16 cellular contexts compared by ENCODE assay signal in genomic region chr1:204146309-204146708, GRCh38. TPM values are rescaled to one million over a fixed set of nuclear protein-coding genes. Genes with fewer than 3 reads are reported as not detected.
A peak's percentile ranks its signal among the peaks of the same experiment; 100 is the strongest.
DNase-seq lines count a peak whose midpoint lies in the region; ATAC-seq and TF ChIP-seq lines count a peak whose summit lies in the region.
"Had no signal": no experiment of that assay in that cellular context is flagged by ENCODE, and none has a peak within 500 bp of the region (broad histone marks: within the 10 kb centered on the region; RNA-seq: fewer than 3 reads in every experiment).

No MANE protein-coding gene starts in this region.

- CTCF ChIA-PET in WTC11 (lab: Charles Lee): interaction anchor here (1.1 kb wide), 1 partner anchor 17 kb away, joined by 3 read pairs; no protein-coding TSS in a partner anchor
- CTCF ChIA-PET in PC-9 (lab: Charles Lee): no interaction called here

- BruUV-seq in PC-9 (replicated peaks; lab: Mats Ljungman, UMichigan): no TSS peak

- H3K4me1 Mint-ChIP-seq in WTC11: peaks cover 48% of the 10 kb centered on the region

- POLR2A ChIA-PET in WTC11 (lab: Charles Lee) (interaction anchor here (0.5 kb wide), 1 partner anchor 322 kb away, joined by 3 read pairs; no protein-coding TSS in a partner anchor), PC-9 (lab: Charles Lee; ENCODE audit: unreplicated experiment) (no interaction called here)

- H3K9me3 ChIP-seq in right atrium auricular region: no peaks in the 10 kb centered on the region
- no peaks in the 10 kb centered on the region for H3K9me3 ChIP-seq in right lobe of liver
- no peaks in the 10 kb centered on the region for H3K9me3 ChIP-seq in PC-9 (ENCODE audit: insufficient read depth, low read depth)
- H3K9me3 ChIP-seq: HAP-1 had no signal

- H3K27me3 ChIP-seq in right atrium auricular region (no peaks in the 10 kb centered on the region), right lobe of liver (no peaks in the 10 kb centered on the region), PC-9 (ENCODE audit: insufficient read depth, low read depth) (no peaks in the 10 kb centered on the region)

- H3K4me3 ChIP-seq in right atrium auricular region (no peak overlapping the region), right lobe of liver (peak overlapping the region in 2 of 3 donors; percentile 55 to 98), PC-9 (no peak overlapping the region)
- H3K4me3 ChIP-seq: GM12878, HAP-1 had no signal

- intact Hi-C loops in left cardiac atrium (cut with DNase I): no loop called here
- intact Hi-C loops in right lobe of liver (cut with DNase I): no loop called here
- intact Hi-C loops in PC-9 (cut with micrococcal nuclease; ENCODE audit: unreplicated experiment): no loop called here

- H3K36me3 ChIP-seq in right atrium auricular region (no peaks in the 10 kb centered on the region), right lobe of liver (peaks cover 0 to 12% (median 5%) of the 10 kb centered on the region in 4 donors), PC-9 (ENCODE audit: low read depth) (no peaks in the 10 kb centered on the region)
- H3K36me3 ChIP-seq: HAP-1 had no signal

- no peak overlapping the region for H3K4me3 Mint-ChIP-seq in WTC11
- H3K4me3 Mint-ChIP-seq: B cell had no signal

- DNase-seq in left cardiac atrium: peak; percentile 1
- no peak for DNase-seq in right atrium auricular region (ENCODE audit: low spot score)
- no peak for DNase-seq in WTC11 (ENCODE audit: low spot score)
- DNase-seq in right lobe of liver: peak in 1 of 3 donors; percentile 7
- no peak for DNase-seq in stimulated activated CD4-positive, alpha-beta T cell treated with anti-CD3 and anti-CD28 coated beads, Interleukin-12 subunit alpha, Interleukin-12 subunit beta, amount 100 ng/mL, for 4 hours
- no peak for DNase-seq in PC-9
- DNase-seq: C1 segment of cervical spinal cord; CD4-positive, alpha-beta memory T cell; DMS79; GOT3 had no signal

- H4K20me1 ChIP-seq in PC-9 (ENCODE audit: insufficient read depth): no peaks in the 10 kb centered on the region

- WGBS in right lobe of liver (ENCODE audit: insufficient coverage, low coverage, low lambda C conversion rate, missing lambda C conversion rate): 19% methylated on average over 5 of the region's 6 CpGs

- H3K9me3 Mint-ChIP-seq in WTC11: no peaks in the 10 kb centered on the region
- H3K9me3 Mint-ChIP-seq: CD4-positive, alpha-beta memory T cell had no signal

- H3K27ac ChIP-seq in right atrium auricular region: no peak overlapping the region
- H3K27ac ChIP-seq in right lobe of liver: peak overlapping the region in 2 of 3 donors; percentile 70 to 80
- no peak overlapping the region for H3K27ac ChIP-seq in PC-9

- H3K9me2 ChIP-seq in PC-9 (ENCODE audit: insufficient read depth): no peaks in the 10 kb centered on the region

- no peaks in the 10 kb centered on the region for H3K79me2 ChIP-seq in PC-9 (ENCODE audit: low read depth)

- H3F3A ChIP-seq in PC-9 (ENCODE audit: insufficient read depth, low read depth): peaks cover 7% of the 10 kb centered on the region; the same call in 1 of the 2 replicates

- H3K27ac Mint-ChIP-seq in WTC11: peak overlapping the region; percentile 40; the same call in 1 of the 2 replicates
- H3K27ac Mint-ChIP-seq: B cell had no signal

- TF ChIP-seq CTCF in right atrium auricular region (IDR thresholded peaks at IDR 0.05): no peak
- no peak for TF ChIP-seq CTCF in WTC11 (IDR thresholded peaks at IDR 0.05)
- no peak for TF ChIP-seq CTCF in right lobe of liver (IDR thresholded peaks at IDR 0.05)
- no peak for TF ChIP-seq CTCF in PC-9 (conservative IDR thresholded peaks at IDR 0.05)

- TF ChIP-seq POLR2A in right lobe of liver (IDR thresholded peaks at IDR 0.05): no peak

- H2AFZ ChIP-seq in PC-9: no peak overlapping the region

- no peak overlapping the region for H3K4me2 ChIP-seq in PC-9

- ATAC-seq in left cardiac atrium (no peak), WTC11 (no peak), right lobe of liver (no peak), HG02610 (IDR thresholded peaks at IDR 0.05; ENCODE audit: unreplicated experiment) (no peak)
- ATAC-seq: GM12878 had no signal

- peaks cover 0 to 15% of the 10 kb centered on the region in 2 donors for H3K4me1 ChIP-seq in right atrium auricular region
- H3K4me1 ChIP-seq in right lobe of liver: peaks cover 0 to 60% (median 21%) of the 10 kb centered on the region in 4 donors
- H3K4me1 ChIP-seq in PC-9 (replicated peaks; ENCODE audit: insufficient read depth): peaks cover 6% of the 10 kb centered on the region; the same call in 1 of the 2 replicates
- H3K4me1 ChIP-seq: HAP-1 had no signal

- H3K36me3 Mint-ChIP-seq in WTC11: peaks cover 6% of the 10 kb centered on the region; the same call in 1 of the 2 replicates
- H3K36me3 Mint-ChIP-seq: CD4-positive, alpha-beta memory T cell had no signal

- peaks cover 11% of the 10 kb centered on the region for H3K27me3 Mint-ChIP-seq in WTC11 (ENCODE audit: low read depth)

TF ChIP-seq in WTC11, 78 proteins besides CTCF, POLR2A, EP300 and RAD21 (continues in another document):
- TF ChIP-seq NR1H2 (CRISPR knock-in tag; IDR thresholded peaks at IDR 0.05) (no peak), PRDM15 (CRISPR knock-in tag; IDR thresholded peaks at IDR 0.05) (no peak), ZBTB21 (CRISPR knock-in tag; IDR thresholded peaks at IDR 0.05; ENCODE audit: borderline replicate concordance) (no peak), HMGA2 (CRISPR knock-in tag; IDR thresholded peaks at IDR 0.05) (no peak), IRF2 (CRISPR knock-in tag; IDR thresholded peaks at IDR 0.05; ENCODE audit: borderline replicate concordance, low read depth) (no peak), NFYB (CRISPR knock-in tag; conservative IDR thresholded peaks at IDR 0.05; ENCODE audit: low read depth) (no peak), RELA (CRISPR knock-in tag; IDR thresholded peaks at IDR 0.05; ENCODE audit: borderline replicate concordance) (no peak), AFF4 (CRISPR knock-in tag; IDR thresholded peaks at IDR 0.05; ENCODE audit: borderline replicate concordance) (no peak)

RNA-seq across cellular contexts. Expression of gene ETNK2, which starts 5.5 kb away (rescaled TPM):
- 1 to 10 TPM; 5.3 to 6.2 TPM for total RNA-seq in left cardiac atrium
- total RNA-seq in right atrium auricular region: 10 to 100 TPM in 1 of 2 donors, 1 to 10 TPM in 1; 5.6 to 17.5 TPM
- 18.3 to 20.2 TPM (median 19.7 TPM) in 3 replicates for total RNA-seq in WTC11 (2021)
- 100 to 1,000 TPM in 3 of 6 experiments, 10 to 100 TPM in 3; 30.9 to 231 (median 98.9) TPM for total RNA-seq in right lobe of liver
- 16.3 and 18.3 TPM in 2 replicates for total RNA-seq in PC-9 (2021)
- total RNA-seq: GM12878 had no signal

RNA-seq across cellular contexts. Expression of gene REN, which starts 19.8 kb away (rescaled TPM):
- not detected for total RNA-seq in left cardiac atrium
- under 1 TPM in 1 of 2 donors, not detected in 1; 0.83 TPM for total RNA-seq in right atrium auricular region
- total RNA-seq in WTC11 (2021): not detected in 3 replicates
- under 1 TPM in 5 of 6 experiments, not detected in 1; 0.25 to 0.44 (median 0.27) TPM for total RNA-seq in right lobe of liver
- 0.81 TPM in 1 of 2 replicates, not detected in the other for total RNA-seq in PC-9 (2021)
- total RNA-seq: B cell; CD4-positive, alpha-beta memory T cell; G401; GM12878; HT1080 had no signal

RNA-seq across cellular contexts. Expression of gene KISS1, which starts 50.0 kb away (rescaled TPM):
- total RNA-seq in left cardiac atrium (not detected), right atrium auricular region (not detected), WTC11 (2021) (0.35 to 1.2 TPM (median 0.66 TPM) in 3 replicates), right lobe of liver (1 to 10 TPM in 1 of 6 experiments, under 1 TPM in 2, not detected in 3; 0.51 to 1.1 (median 0.72) TPM), PC-9 (2021) (4.0 and 5.2 TPM in 2 replicates)
- total RNA-seq: B cell; CD4-positive, alpha-beta memory T cell; G401; GM12878; HT1080 had no signal

Comparison
In these comparisons a context has a peak if more than half of its experiments do, and no peak if none do; other contexts are left out.
1. H3K27ac ChIP-seq: peak in right lobe of liver (2 of 3); none in right atrium auricular region (0 of 2) and PC-9 (single experiment).
2. H3K4me3 ChIP-seq: peak in right lobe of liver (2 of 3); none in right atrium auricular region (0 of 2) and PC-9 (single experiment).